In the genomic region with DNA sequence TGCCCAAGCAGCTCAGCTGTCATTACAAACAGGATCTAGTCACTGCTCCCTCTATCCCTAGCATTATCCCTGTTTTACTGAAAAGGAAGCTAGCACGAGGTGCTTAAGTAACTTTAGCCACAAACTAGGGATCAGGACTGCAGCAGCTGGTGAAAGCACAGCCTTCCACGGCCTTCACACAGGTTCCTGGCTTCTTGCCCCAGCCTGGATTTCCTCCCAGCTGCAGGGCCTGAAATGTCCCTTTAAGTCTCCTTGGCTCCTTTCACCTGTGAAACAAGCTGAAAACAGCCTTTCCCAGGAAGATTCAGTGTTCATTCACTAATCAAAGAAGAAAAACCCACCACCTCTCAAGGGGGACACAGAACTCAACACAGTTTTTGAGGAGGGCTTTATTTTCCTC, we compare ENCODE assay signal across 13 cellular contexts.
DNase-seq lines count a peak whose midpoint lies in the region; ATAC-seq and TF ChIP-seq lines count a peak whose summit lies in the region.
"Had no signal": no experiment of that assay in that cellular context is flagged by ENCODE, and none has a peak within 500 bp of the region (broad histone marks: within the 10 kb centered on the region; RNA-seq: fewer than 3 reads in every experiment).

No MANE protein-coding gene starts in this region.

- DNase-seq in WERI-Rb-1 (peak; percentile 57), left ventricle myocardium inferior (peak; percentile 79), NCI-H146 (lab: John Stamatoyannopoulos, UW) (no peak), activated T-cell treated with anti-CD3 and anti-CD28 coated beads for 4 hours (no peak)
- DNase-seq: activated T-cell treated with anti-CD3 and anti-CD28 coated beads, Interleukin-2, amount 50 U/mL, for 1 hour; cerebellar nuclear complex; DND-41; OCI-M1; T1000 had no signal

- TF ChIP-seq CTCF in WERI-Rb-1 (IDR thresholded peaks at IDR 0.05; ENCODE audit: low read depth, low read length) (no peak), left ventricle myocardium inferior (IDR thresholded peaks at IDR 0.05; ENCODE audit: borderline replicate concordance) (no peak)

- H3K9ac ChIP-seq in HUES64 (ENCODE audit: low read depth, low read length) (peak overlapping the region; percentile 49), rectal smooth muscle tissue (ENCODE audit: low read length) (no peak overlapping the region)

- H3K36me3 ChIP-seq in HUES64 (ENCODE audit: insufficient read depth, low read length) (peaks cover 3% of the 10 kb centered on the region; the same call in 1 of the 2 replicates), WERI-Rb-1 (no peaks in the 10 kb centered on the region), left ventricle myocardium inferior (no peaks in the 10 kb centered on the region), rectal smooth muscle tissue (ENCODE audit: control insufficient read depth, insufficient read depth, low read length) (no peaks in the 10 kb centered on the region)

- 25% methylated on average over 2 of the region's 2 CpGs for WGBS in HUES64

- H3K27me3 ChIP-seq in HUES64 (ENCODE audit: insufficient read depth, low read length) (no peaks in the 10 kb centered on the region), WERI-Rb-1 (ENCODE audit: insufficient read depth, low read depth, severe bottlenecking) (no peaks in the 10 kb centered on the region), left ventricle myocardium inferior (ENCODE audit: low read depth) (no peaks in the 10 kb centered on the region), rectal smooth muscle tissue (ENCODE audit: control insufficient read depth, insufficient read depth, low read length) (no peaks in the 10 kb centered on the region)

- H3K4me3 ChIP-seq in HUES64 (ENCODE audit: low read length) (no peak overlapping the region), WERI-Rb-1 (ENCODE audit: low read depth, low read length) (no peak overlapping the region), left ventricle myocardium inferior (no peak overlapping the region), rectal smooth muscle tissue (ENCODE audit: low read length) (no peak overlapping the region)

- ATAC-seq in GM21515 (IDR thresholded peaks at IDR 0.05; ENCODE audit: unreplicated experiment) (no peak), GM21786 (IDR thresholded peaks at IDR 0.05; ENCODE audit: unreplicated experiment) (no peak)

- peaks cover 35% of the 10 kb centered on the region for H3K4me1 ChIP-seq in HUES64 (ENCODE audit: insufficient read depth, low read length)
- peaks cover 16% of the 10 kb centered on the region for H3K4me1 ChIP-seq in left ventricle myocardium inferior
- H3K4me1 ChIP-seq in rectal smooth muscle tissue (ENCODE audit: control insufficient read depth, insufficient read depth, low read length): peaks cover 9% of the 10 kb centered on the region

- H3K27ac ChIP-seq in HUES64 (ENCODE audit: low read depth, low read length): peak overlapping the region; percentile 95
- no peak overlapping the region for H3K27ac ChIP-seq in WERI-Rb-1
- H3K27ac ChIP-seq in left ventricle myocardium inferior (replicated peaks): peak overlapping the region; percentile 51
- peak overlapping the region; percentile 6 for H3K27ac ChIP-seq in rectal smooth muscle tissue (ENCODE audit: low read depth, low read length)

- intact Hi-C loops in left ventricle myocardium inferior (cut with micrococcal nuclease): no loop called here

- H3K9me3 ChIP-seq in HUES64 (ENCODE audit: insufficient read depth, low read depth, low read length) (peaks cover 21% of the 10 kb centered on the region), WERI-Rb-1 (ENCODE audit: severe bottlenecking) (no peaks in the 10 kb centered on the region), left ventricle myocardium inferior (replicated peaks) (peaks cover 24% of the 10 kb centered on the region)

Comparison
In these comparisons a context has a peak if more than half of its experiments do, and no peak if none do; other contexts are left out.
1. DNase-seq: peak in WERI-Rb-1 (single experiment) and left ventricle myocardium inferior (single experiment); none in NCI-H146 (single experiment) and activated T-cell treated with anti-CD3 and anti-CD28 coated beads for 4 hours (single experiment).